13 cellular contexts compared by ENCODE assay signal in genomic region chr12:7498832-7499231, GRCh38. TPM values are rescaled to one million over a fixed set of nuclear protein-coding genes. Genes with fewer than 3 reads are reported as not detected.
DNase-seq lines count a peak whose midpoint lies in the region; ATAC-seq, FAIRE-seq and TF ChIP-seq lines count a peak whose summit lies in the region.
"Had no signal": no experiment of that assay in that cellular context is flagged by ENCODE, and none has a peak within 500 bp of the region (broad histone marks: within the 10 kb centered on the region; RNA-seq: fewer than 3 reads in every experiment).

No MANE protein-coding gene starts in this region.

- no peaks in the 10 kb centered on the region for H3K79me2 ChIP-seq in astrocyte (ENCODE audit: insufficient read depth, low read length)
- no peaks in the 10 kb centered on the region for H3K79me2 ChIP-seq in Karpas-422 (ENCODE audit: low read length)

- H3K36me3 Mint-ChIP-seq in astrocyte (ENCODE audit: low read depth, unreplicated experiment) (no peaks in the 10 kb centered on the region), WTC11 (no peaks in the 10 kb centered on the region)
- H3K36me3 Mint-ChIP-seq: activated naive CD8-positive, alpha-beta T cell treated with anti-CD3 and anti-CD28 coated beads for 36 hours; stimulated activated memory B cell treated with anti-CD40 and anti-IgM and Interleukin-4, amounts not matched to agents 10 μg/mL and 1 μg/mL and 100 μg/mL, for 72 hours had no signal

- peak; percentile 39 for DNase-seq in astrocyte (ENCODE audit: low read depth)
- peak; percentile 32 for DNase-seq in hepatic stellate cell (ENCODE audit: low spot score)
- DNase-seq in Karpas-422: no peak
- DNase-seq in NCI-H345 treated with DMSO at 0.1 percent for 48 hours (lab: John Stamatoyannopoulos, UW; ENCODE audit: unreplicated experiment): no peak
- no peak for DNase-seq in aorta
- no peak for DNase-seq in WTC11 (ENCODE audit: low spot score)
- DNase-seq: activated naive CD8-positive, alpha-beta T cell treated with anti-CD3 and anti-CD28 coated beads for 36 hours; GF-D8; NCI-H2171 treated with DMSO at 0.1 percent for 48 hours had no signal

- H3K9me3 Mint-ChIP-seq in astrocyte (ENCODE audit: unreplicated experiment) (peaks cover 1% of the 10 kb centered on the region), WTC11 (peaks cover 14% of the 10 kb centered on the region)
- H3K9me3 Mint-ChIP-seq: activated naive CD8-positive, alpha-beta T cell treated with anti-CD3 and anti-CD28 coated beads for 36 hours; stimulated activated memory B cell treated with anti-CD40 and anti-IgM and Interleukin-4, amounts not matched to agents 10 μg/mL and 1 μg/mL and 100 μg/mL, for 72 hours had no signal

- no peak overlapping the region for H3K9ac ChIP-seq in astrocyte (ENCODE audit: low read length)
- H3K9ac ChIP-seq in subcutaneous abdominal adipose tissue (ENCODE audit: low read length in 5 of 5): no peak overlapping the region
- no peak overlapping the region for H3K9ac ChIP-seq in Karpas-422 (ENCODE audit: low read length)

- H3K4me1 ChIP-seq in HEK293 (ENCODE audit: control insufficient read depth, insufficient read depth, low read length) (0 out of 2 replicates have a peak, but pooled peaks cover 3% of the 10 kb centered on the region), astrocyte (ENCODE audit: insufficient read depth, low read length) (no peaks in the 10 kb centered on the region), subcutaneous abdominal adipose tissue (ENCODE audit: control insufficient read depth in 5 of 5, insufficient read depth in 5 of 5, low read length in 5 of 5) (peaks cover 0 to 3% (median 0%) of the 10 kb centered on the region in 5 donors), Karpas-422 (ENCODE audit: low read length) (no peaks in the 10 kb centered on the region), aorta (ENCODE audit: control insufficient read depth in 1 of 2, insufficient read depth in 2 of 2, low read length in 2 of 2) (no peaks in the 10 kb centered on the region)

- CTCF ChIA-PET in HEK293 (lab: Yijun Ruan, JAX) (interaction anchor here (0.8 kb wide), 1 partner anchor 38 kb away, joined by 3 read pairs; no protein-coding TSS in a partner anchor), WTC11 (lab: Charles Lee) (no interaction called here)

- 11 to 22% methylated on average over 4 of the region's 4 CpGs for WGBS in aorta, 2 donors

- H2AFZ ChIP-seq in astrocyte (ENCODE audit: low read depth, low read length) (no peak overlapping the region), Karpas-422 (ENCODE audit: low read length) (no peak overlapping the region)

- ATAC-seq in aorta (ENCODE audit: low FRiP score) (no peak), WTC11 (no peak)
- ATAC-seq: stimulated activated memory B cell treated with anti-CD40 and anti-IgM and Interleukin-4, amounts not matched to agents 10 μg/mL and 1 μg/mL and 100 μg/mL, for 72 hours had no signal

- intact Hi-C loops in aorta (cut with DNase I): no loop called here

- H3K27me3 Mint-ChIP-seq in astrocyte (ENCODE audit: low read depth, unreplicated experiment): no peaks in the 10 kb centered on the region
- no peaks in the 10 kb centered on the region for H3K27me3 Mint-ChIP-seq in WTC11 (ENCODE audit: low read depth)

- no peaks in the 10 kb centered on the region for H3K9me3 ChIP-seq in HEK293 (ENCODE audit: control insufficient read depth, insufficient read depth, low read depth, low read length)
- no peaks in the 10 kb centered on the region for H3K9me3 ChIP-seq in astrocyte (ENCODE audit: insufficient read depth, low read depth, low read length)
- peaks cover 0 to 2% (median 0%) of the 10 kb centered on the region in 5 donors for H3K9me3 ChIP-seq in subcutaneous abdominal adipose tissue (ENCODE audit: control insufficient read depth in 5 of 5, low read length in 5 of 5)
- H3K9me3 ChIP-seq in Karpas-422 (ENCODE audit: low read length): no peaks in the 10 kb centered on the region
- no peaks in the 10 kb centered on the region for H3K9me3 ChIP-seq in aorta (ENCODE audit: control insufficient read depth, low read length)

- H3K27me3 ChIP-seq in astrocyte (ENCODE audit: insufficient read depth, low read length): no peaks in the 10 kb centered on the region
- H3K27me3 ChIP-seq in subcutaneous abdominal adipose tissue (ENCODE audit: control insufficient read depth in 5 of 5, insufficient read depth in 4 of 5, low read length in 5 of 5): peaks cover 0 to 2% (median 0%) of the 10 kb centered on the region in 5 donors
- H3K27me3 ChIP-seq in Karpas-422 (ENCODE audit: low read length): no peaks in the 10 kb centered on the region
- no peaks in the 10 kb centered on the region for H3K27me3 ChIP-seq in aorta (ENCODE audit: control insufficient read depth in 1 of 2, insufficient read depth in 2 of 2, low read length in 1 of 2)

- peak overlapping the region; percentile 41 for H3K4me2 ChIP-seq in astrocyte (ENCODE audit: low read length)
- no peak overlapping the region for H3K4me2 ChIP-seq in Karpas-422 (ENCODE audit: low read depth, low read length, poor library complexity, severe bottlenecking)

- H3K4me1 Mint-ChIP-seq in astrocyte (ENCODE audit: low read depth, unreplicated experiment) (peaks cover 19% of the 10 kb centered on the region), WTC11 (peaks cover 17% of the 10 kb centered on the region)
- H3K4me1 Mint-ChIP-seq: activated naive CD8-positive, alpha-beta T cell treated with anti-CD3 and anti-CD28 coated beads for 36 hours; stimulated activated memory B cell treated with anti-CD40 and anti-IgM and Interleukin-4, amounts not matched to agents 10 μg/mL and 1 μg/mL and 100 μg/mL, for 72 hours had no signal

- no peaks in the 10 kb centered on the region for H4K20me1 ChIP-seq in astrocyte (ENCODE audit: insufficient read depth, low read length)
- H4K20me1 ChIP-seq in Karpas-422 (ENCODE audit: insufficient read depth, low read depth, low read length): no peaks in the 10 kb centered on the region

- H3K9me2 ChIP-seq in Karpas-422 (replicated peaks; ENCODE audit: insufficient read depth, low read length): no peaks in the 10 kb centered on the region

- TF ChIP-seq CTCF in HEK293 (tag by site-specific recombination; IDR thresholded peaks at IDR 0.05): no peak
- TF ChIP-seq CTCF in astrocyte (IDR thresholded peaks at IDR 0.05; ENCODE audit: insufficient read depth, low read depth, low read length): no peak
- no peak for TF ChIP-seq CTCF in WTC11 (IDR thresholded peaks at IDR 0.05)

- H3K27ac Mint-ChIP-seq in astrocyte (ENCODE audit: unreplicated experiment): peak overlapping the region; percentile 31
- H3K27ac Mint-ChIP-seq in WTC11: no peak overlapping the region
- H3K27ac Mint-ChIP-seq: activated naive CD8-positive, alpha-beta T cell treated with anti-CD3 and anti-CD28 coated beads for 36 hours; stimulated activated memory B cell treated with anti-CD40 and anti-IgM and Interleukin-4, amounts not matched to agents 10 μg/mL and 1 μg/mL and 100 μg/mL, for 72 hours had no signal

- H3K4me3 ChIP-seq in HEK293 (ENCODE audit: low read depth, low read length) (no peak overlapping the region), astrocyte (ENCODE audit: insufficient read depth, low read depth, low read length) (no peak overlapping the region), subcutaneous abdominal adipose tissue (ENCODE audit: low read depth in 1 of 5, low read length in 5 of 5) (peak overlapping the region in 1 of 5 donors; percentile 17), Karpas-422 (ENCODE audit: low read length) (no peak overlapping the region), aorta (ENCODE audit: low read length in 2 of 2) (no peak overlapping the region)

- H3K4me3 Mint-ChIP-seq in astrocyte (ENCODE audit: unreplicated experiment) (no peak overlapping the region), WTC11 (no peak overlapping the region)
- H3K4me3 Mint-ChIP-seq: activated naive CD8-positive, alpha-beta T cell treated with anti-CD3 and anti-CD28 coated beads for 36 hours; stimulated activated memory B cell treated with anti-CD40 and anti-IgM and Interleukin-4, amounts not matched to agents 10 μg/mL and 1 μg/mL and 100 μg/mL, for 72 hours had no signal

- POLR2A ChIA-PET in HEK293 (lab: Yijun Ruan, JAX) (no interaction called here), WTC11 (lab: Charles Lee) (no interaction called here)

- peak; percentile 98 for FAIRE-seq in astrocyte (lab: Jason Lieb, UNC)
- FAIRE-seq: TTC549 had no signal

- no peaks in the 10 kb centered on the region for H3K36me3 ChIP-seq in HEK293 (ENCODE audit: control insufficient read depth in 2 of 2, insufficient read depth in 1 of 2, low read length in 2 of 2)
- no peaks in the 10 kb centered on the region for H3K36me3 ChIP-seq in astrocyte (ENCODE audit: insufficient read depth, low read length)
- peaks cover 0 to 8% (median 0%) of the 10 kb centered on the region in 5 donors for H3K36me3 ChIP-seq in subcutaneous abdominal adipose tissue (ENCODE audit: control insufficient read depth in 5 of 5, insufficient read depth in 5 of 5, low read length in 5 of 5)
- no peaks in the 10 kb centered on the region for H3K36me3 ChIP-seq in Karpas-422 (ENCODE audit: insufficient read depth, low read length)
- no peaks in the 10 kb centered on the region for H3K36me3 ChIP-seq in aorta (ENCODE audit: control insufficient read depth in 1 of 2, insufficient read depth in 2 of 2, low read length in 1 of 2)

- H3K27ac ChIP-seq in HEK293 (ENCODE audit: extremely low read depth, low read depth, low read length) (no peak overlapping the region), astrocyte (ENCODE audit: low read depth, low read length) (no peak overlapping the region), subcutaneous abdominal adipose tissue (ENCODE audit: low read depth, low read length) (peak overlapping the region; percentile 4), Karpas-422 (ENCODE audit: low read length) (no peak overlapping the region), aorta (ENCODE audit: low read depth in 1 of 2, low read length in 2 of 2) (no peak overlapping the region)

TF ChIP-seq in HEK293, 187 proteins besides CTCF, POLR2A, EP300 and RAD21:
- TF ChIP-seq ZBTB1 (tag by site-specific recombination; IDR thresholded peaks at IDR 0.05) (no peak), ZBTB17 (tag by site-specific recombination; IDR thresholded peaks at IDR 0.05) (peak; percentile 38; the same call in 1 of the 2 replicates)

TF ChIP-seq in WTC11, 78 proteins besides CTCF, POLR2A, EP300 and RAD21 (continues in another document):
- TF ChIP-seq SMAD3 (CRISPR knock-in tag; IDR thresholded peaks at IDR 0.05; ENCODE audit: borderline replicate concordance): no peak

RNA-seq across cellular contexts. Expression of gene CD163, which starts 4.7 kb away (rescaled TPM):
- not detected in 2 replicates for total RNA-seq in astrocyte
- not detected in 2 replicates for total RNA-seq in Karpas-422 (2014; rRNA removed; shearing (Covaris generic); ENCODE audit: low replicate concordance)
- 100 to 1,000 TPM; 229 to 308 TPM for total RNA-seq in aorta
- polyA plus RNA-seq in aorta: 100 to 1,000 TPM in 1 of 2 donors, 10 to 100 TPM in 1; 22.3 to 137 TPM
- 0.77 to 1.1 TPM (median 0.96 TPM) in 3 replicates for total RNA-seq in WTC11 (2021)
- total RNA-seq: activated naive CD8-positive, alpha-beta T cell treated with anti-CD3 and anti-CD28 coated beads for 36 hours had no signal

RNA-seq across cellular contexts. Expression of gene CD163L1, which starts 54.9 kb away (rescaled TPM):
- total RNA-seq in astrocyte (1.3 and 1.6 TPM in 2 replicates), aorta (10 to 100 TPM; 10.2 to 39.8 TPM), WTC11 (2021) (0.26 to 1.0 TPM (median 0.32 TPM) in 3 replicates)
- 19.4 and 34.4 TPM in 2 replicates for total RNA-seq in Karpas-422 (2014; rRNA removed; shearing (Covaris generic); ENCODE audit: low replicate concordance)
- 1 to 10 TPM; 1.2 to 4.5 TPM for polyA plus RNA-seq in aorta
- total RNA-seq: activated naive CD8-positive, alpha-beta T cell treated with anti-CD3 and anti-CD28 coated beads for 36 hours had no signal

Comparison
In these comparisons a context has a peak if more than half of its experiments do, and no peak if none do; other contexts are left out.
1. DNase-seq: peak in astrocyte (single experiment) and hepatic stellate cell (single experiment); none in Karpas-422 (single experiment), NCI-H345 treated with DMSO at 0.1 percent for 48 hours (single experiment), aorta (0 of 2) and WTC11 (single experiment).
2. RNA of gene CD163, which starts 4.7 kb away (total RNA-seq): 229 to 308 TPM in aorta; 0.77 to 1.1 TPM in WTC11, not detected in astrocyte and not detected in Karpas-422; every median in the first group is over 100 times any median in the second.